Comparison of ENCODE assay signal across 9 cellular contexts in the genomic region with DNA sequence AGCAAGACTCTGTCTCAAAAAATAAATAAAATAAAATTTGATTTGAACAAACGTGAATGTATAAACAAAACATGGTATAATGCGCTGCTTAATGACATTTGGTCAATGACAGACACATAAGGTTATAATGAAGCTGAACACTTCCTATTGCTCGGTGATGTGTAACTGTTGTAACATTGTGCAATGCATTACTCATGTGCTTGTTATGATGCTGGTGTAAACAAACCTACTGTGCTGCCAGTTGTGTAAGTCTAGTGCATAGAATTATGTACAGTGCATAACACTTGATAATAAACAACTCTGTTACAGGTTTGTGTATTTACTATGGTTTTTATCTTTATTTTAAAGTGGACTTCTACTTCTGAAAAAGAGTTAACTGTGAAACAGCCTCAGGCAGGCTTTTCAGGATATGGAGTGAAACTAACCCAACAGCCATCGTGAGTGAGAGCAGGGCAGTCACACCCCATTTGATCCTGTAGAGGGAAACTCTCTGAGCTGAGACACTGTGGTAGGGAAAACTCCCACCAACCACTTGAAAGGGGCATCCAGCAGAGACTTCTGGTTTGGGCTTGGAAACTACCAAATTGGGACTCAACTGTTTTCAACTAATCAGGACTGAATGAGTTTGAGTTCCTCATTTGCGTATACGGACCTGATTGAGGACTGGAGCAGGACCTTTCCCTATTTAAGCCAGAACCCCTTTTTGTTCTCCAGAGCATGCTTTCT. TPM values are rescaled to one million over a fixed set of nuclear protein-coding genes. Genes with fewer than 3 reads are reported as not detected.
DNase-seq lines count a peak whose midpoint lies in the region; ATAC-seq and TF ChIP-seq lines count a peak whose summit lies in the region.
"Had no signal": no experiment of that assay in that cellular context is flagged by ENCODE, and none has a peak within 500 bp of the region (broad histone marks: within the 10 kb centered on the region; RNA-seq: fewer than 3 reads in every experiment).

No MANE protein-coding gene starts in this region.

- no peak overlapping the region for H3K9ac ChIP-seq in GM23248

- ATAC-seq in HG03097 (IDR thresholded peaks at IDR 0.05; ENCODE audit: low FRiP score, unreplicated experiment) (no peak), GM21526 (IDR thresholded peaks at IDR 0.05; ENCODE audit: low FRiP score, unreplicated experiment) (no peak)
- ATAC-seq: Right ventricle myocardium inferior had no signal

- no peaks in the 10 kb centered on the region for H3K79me2 ChIP-seq in GM23248 (ENCODE audit: insufficient read depth)
- no peaks in the 10 kb centered on the region for H3K79me2 ChIP-seq in osteoblast (ENCODE audit: insufficient read depth, low read length)

- TF ChIP-seq CTCF in fibroblast of pulmonary artery (IDR thresholded peaks at IDR 0.05; ENCODE audit: low read length, missing control alignments) (no peak), osteoblast (IDR thresholded peaks at IDR 0.05; ENCODE audit: extremely low read depth, low read depth, low read length) (no peak)

- 41 to 43% methylated on average over 6 of the region's 6 CpGs for WGBS in GM23248 (ENCODE audit: low coverage in 1 of 2, low lambda C conversion rate in 2 of 2, missing lambda C conversion rate in 2 of 2), 2 experiments

- H3K9me3 ChIP-seq in GM23248 (ENCODE audit: low read depth) (no peaks in the 10 kb centered on the region), osteoblast (ENCODE audit: low read depth, low read length) (no peaks in the 10 kb centered on the region)

- H4K20me1 ChIP-seq in GM23248 (ENCODE audit: insufficient read depth) = no peaks in the 10 kb centered on the region
- no peaks in the 10 kb centered on the region for H4K20me1 ChIP-seq in osteoblast (ENCODE audit: insufficient read depth, low read length)

- H2AFZ ChIP-seq in GM23248 = no peak overlapping the region
- H2AFZ ChIP-seq in osteoblast (ENCODE audit: low read length) = no peak overlapping the region

- H3K27ac ChIP-seq in GM23248 = no peak overlapping the region
- no peak overlapping the region for H3K27ac ChIP-seq in osteoblast (ENCODE audit: low read depth, low read length)

- H3K4me1 ChIP-seq in GM23248 (ENCODE audit: insufficient read depth) = peaks cover 10% of the 10 kb centered on the region
- H3K4me1 ChIP-seq in osteoblast (ENCODE audit: insufficient read depth, low read length) = peaks cover 7% of the 10 kb centered on the region

- peak overlapping the region; percentile 39 for H3K4me2 ChIP-seq in GM23248 (ENCODE audit: unreplicated experiment)
- H3K4me2 ChIP-seq in osteoblast (ENCODE audit: insufficient read depth, low read length) = no peak overlapping the region

- in situ Hi-C loops in GM23248 (cut with MboI) = no loop called here

- H3K4me3 ChIP-seq in GM23248 = no peak overlapping the region
- H3K4me3 ChIP-seq in fibroblast of pulmonary artery (replicated peaks; ENCODE audit: low read depth, low read length) = no peak overlapping the region
- H3K4me3 ChIP-seq in osteoblast (ENCODE audit: insufficient read depth, low read length) = no peak overlapping the region

- DNase-seq in AG20443 (ENCODE audit: low spot score) (peak; percentile 55), GM23248 (peak; percentile 82), NCI-H510A treated with DMSO at 0.1 percent for 48 hours (lab: John Stamatoyannopoulos, UW) (peak; percentile 98), fibroblast of pulmonary artery (ENCODE audit: low read depth) (peak; percentile 81), osteoblast (ENCODE audit: insufficient read length, low spot score, missing footprints) (no peak)
- DNase-seq in activated CD4-positive, alpha-beta T cell treated with anti-CD3 and anti-CD28 coated beads for 4 hours = no peak

- H3F3A ChIP-seq in GM23248 (ENCODE audit: insufficient read depth) = no peaks in the 10 kb centered on the region

- H3K9me2 ChIP-seq in GM23248 (ENCODE audit: insufficient read depth) = no peaks in the 10 kb centered on the region

- H3K36me3 ChIP-seq in GM23248 (ENCODE audit: low read depth) (no peaks in the 10 kb centered on the region), osteoblast (ENCODE audit: insufficient read depth, low read length) (no peaks in the 10 kb centered on the region)

- H3K27me3 ChIP-seq in GM23248 (replicated peaks; ENCODE audit: insufficient read depth) = no peaks in the 10 kb centered on the region
- H3K27me3 ChIP-seq in osteoblast (ENCODE audit: insufficient read depth, low read length) = peaks cover 4% of the 10 kb centered on the region

RNA-seq across cellular contexts. Expression of gene RPRD1A, which starts 8.7 kb away (rescaled TPM):
- total RNA-seq in GM23248 (2014; rRNA removed; shearing (Covaris generic)) = 39.7 and 45.8 TPM in 2 replicates
- polyA plus RNA-seq in GM23248 (2016; fragmentation: Nextera tagmentation; extraction: Ambion mirVana) = 22.7 and 24.2 TPM in 2 replicates
- 31.5 and 36.2 TPM in 2 replicates for total RNA-seq in osteoblast

RNA-seq across cellular contexts. Expression of gene SLC39A6, which starts 53.1 kb away (rescaled TPM):
- 104 and 115 TPM in 2 replicates for total RNA-seq in GM23248 (2014; rRNA removed; shearing (Covaris generic))
- polyA plus RNA-seq in GM23248 (2016; fragmentation: Nextera tagmentation; extraction: Ambion mirVana) = 80.5 and 81.1 TPM in 2 replicates
- total RNA-seq in osteoblast = 133 and 144 TPM in 2 replicates

RNA-seq across cellular contexts. Expression of gene ELP2, which starts 53.7 kb away (rescaled TPM):
- 86.0 and 103 TPM in 2 replicates for total RNA-seq in GM23248 (2014; rRNA removed; shearing (Covaris generic))
- polyA plus RNA-seq in GM23248 (2016; fragmentation: Nextera tagmentation; extraction: Ambion mirVana) = 57.6 and 63.6 TPM in 2 replicates
- total RNA-seq in osteoblast = 125 and 140 TPM in 2 replicates

Comparison
In these comparisons a context has a peak if more than half of its experiments do, and no peak if none do; other contexts are left out.
1. DNase-seq: peak in AG20443 (single experiment), GM23248 (single experiment), NCI-H510A treated with DMSO at 0.1 percent for 48 hours (single experiment) and fibroblast of pulmonary artery (single experiment); none in osteoblast (single experiment) and activated CD4-positive, alpha-beta T cell treated with anti-CD3 and anti-CD28 coated beads for 4 hours (0 of 2).